Comparison of ENCODE assay signal across 1 cellular context in genomic region chr6:3773696-3774298, GRCh38.
TF ChIP-seq lines count a peak whose summit lies in the region.

No MANE protein-coding gene starts in this region.

TF ChIP-seq in GM12878, 131 proteins besides CTCF, POLR2A, EP300 and RAD21 (continued from another document):
- TF ChIP-seq SIX5 (IDR thresholded peaks at IDR 0.05; ENCODE audit: low read depth, low read length, severe bottlenecking), result no peak
- TF ChIP-seq NFYA (IDR thresholded peaks at IDR 0.05; ENCODE audit: borderline replicate concordance, low read depth, low read length), result no peak
- TF ChIP-seq MAX (IDR thresholded peaks at IDR 0.05; ENCODE audit: low read depth, low read length), result no peak
- TF ChIP-seq RBBP5 (conservative IDR thresholded peaks at IDR 0.05), result no peak
